ENCODE assay signal across 2 cellular contexts in genomic region chr7:23222439-23223045, GRCh38.
TF ChIP-seq lines count a peak whose summit lies in the region.

No MANE protein-coding gene starts in this region.

TF ChIP-seq in HEK293, 187 proteins besides CTCF, POLR2A, EP300 and RAD21 (continued from another document):
- TF ChIP-seq PRDM2 (tag by site-specific recombination; IDR thresholded peaks at IDR 0.05; ENCODE audit: borderline replicate concordance) (no peak), PRDM10 (tag by site-specific recombination; IDR thresholded peaks at IDR 0.05) (peak; percentile 19; the same call in 1 of the 2 replicates), ZNF19 (tag by site-specific recombination; IDR thresholded peaks at IDR 0.05; ENCODE audit: low read depth) (no peak)

TF ChIP-seq in K562, 482 proteins besides CTCF, POLR2A, EP300 and RAD21 (continued from another document):
- no peak for TF ChIP-seq HDAC3 (IDR thresholded peaks at IDR 0.05; ENCODE audit: borderline replicate concordance, partially characterized antibody)
- TF ChIP-seq PRDM10 (IDR thresholded peaks at IDR 0.05; ENCODE audit: partially characterized antibody) = peak; percentile 7
- no peak for TF ChIP-seq ZNF518B (CRISPR knock-in tag; IDR thresholded peaks at IDR 0.05)
- TF ChIP-seq HMGN3 (IDR thresholded peaks at IDR 0.05; ENCODE audit: borderline replicate concordance, extremely low read depth, insufficient read length, low read depth, low read length) = no peak
- no peak for TF ChIP-seq ZNF134 (CRISPR knock-in tag; conservative IDR thresholded peaks at IDR 0.05)
- TF ChIP-seq PML (IDR thresholded peaks at IDR 0.05; ENCODE audit: low read length) = no peak
- TF ChIP-seq NR2C1 (IDR thresholded peaks at IDR 0.05) = peak; percentile 30; the same call in 1 of the 2 replicates
- no peak for TF ChIP-seq NR2C1 (tag; IDR thresholded peaks at IDR 0.05)
- TF ChIP-seq ZBTB9 (CRISPR knock-in tag; IDR thresholded peaks at IDR 0.05) = no peak
- no peak for TF ChIP-seq SRSF7 (optimal IDR thresholded peaks at IDR 0.05; ENCODE audit: low read depth, low read length)
- TF ChIP-seq FIP1L1 (IDR thresholded peaks at IDR 0.05; ENCODE audit: low read depth, low read length, poor library complexity, severe bottlenecking) = no peak
- 0 out of 2 replicates have a peak, but pooled peaks have one; percentile 20 for TF ChIP-seq NFIC (IDR thresholded peaks at IDR 0.05)
